ENCODE assay signal across 1 cellular context in genomic region chr4:118369231-118369630, GRCh38.
TF ChIP-seq lines count a peak whose summit lies in the region.

No MANE protein-coding gene starts in this region.

TF ChIP-seq in HepG2, 621 proteins besides CTCF, POLR2A, EP300 and RAD21:
- TF ChIP-seq PATZ1 (CRISPR knock-in tag; IDR thresholded peaks at IDR 0.05) (no peak), NFE2 (CRISPR knock-in tag; IDR thresholded peaks at IDR 0.05) (no peak), CBX2 (IDR thresholded peaks at IDR 0.05; ENCODE audit: low read depth, low read length) (no peak), CBX2 (CRISPR knock-in tag; IDR thresholded peaks at IDR 0.05; ENCODE audit: low read depth) (no peak), PAWR (CRISPR knock-in tag; IDR thresholded peaks at IDR 0.05; ENCODE audit: borderline replicate concordance) (no peak), SMAD9 (CRISPR knock-in tag; IDR thresholded peaks at IDR 0.05) (no peak), RFX1 (IDR thresholded peaks at IDR 0.05) (no peak), SCMH1 (CRISPR knock-in tag; IDR thresholded peaks at IDR 0.05; ENCODE audit: borderline replicate concordance) (no peak), RAD51 (IDR thresholded peaks at IDR 0.05; ENCODE audit: borderline replicate concordance) (no peak), REXO4 (CRISPR knock-in tag; IDR thresholded peaks at IDR 0.05; ENCODE audit: borderline replicate concordance) (no peak), NFRKB (IDR thresholded peaks at IDR 0.05) (no peak)
- TF ChIP-seq, protein P1, sequence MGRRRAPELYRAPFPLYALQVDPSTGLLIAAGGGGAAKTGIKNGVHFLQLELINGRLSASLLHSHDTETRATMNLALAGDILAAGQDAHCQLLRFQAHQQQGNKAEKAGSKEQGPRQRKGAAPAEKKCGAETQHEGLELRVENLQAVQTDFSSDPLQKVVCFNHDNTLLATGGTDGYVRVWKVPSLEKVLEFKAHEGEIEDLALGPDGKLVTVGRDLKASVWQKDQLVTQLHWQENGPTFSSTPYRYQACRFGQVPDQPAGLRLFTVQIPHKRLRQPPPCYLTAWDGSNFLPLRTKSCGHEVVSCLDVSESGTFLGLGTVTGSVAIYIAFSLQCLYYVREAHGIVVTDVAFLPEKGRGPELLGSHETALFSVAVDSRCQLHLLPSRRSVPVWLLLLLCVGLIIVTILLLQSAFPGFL (CRISPR knock-in tag; IDR thresholded peaks at IDR 0.05), result no peak
- TF ChIP-seq, protein P2, sequence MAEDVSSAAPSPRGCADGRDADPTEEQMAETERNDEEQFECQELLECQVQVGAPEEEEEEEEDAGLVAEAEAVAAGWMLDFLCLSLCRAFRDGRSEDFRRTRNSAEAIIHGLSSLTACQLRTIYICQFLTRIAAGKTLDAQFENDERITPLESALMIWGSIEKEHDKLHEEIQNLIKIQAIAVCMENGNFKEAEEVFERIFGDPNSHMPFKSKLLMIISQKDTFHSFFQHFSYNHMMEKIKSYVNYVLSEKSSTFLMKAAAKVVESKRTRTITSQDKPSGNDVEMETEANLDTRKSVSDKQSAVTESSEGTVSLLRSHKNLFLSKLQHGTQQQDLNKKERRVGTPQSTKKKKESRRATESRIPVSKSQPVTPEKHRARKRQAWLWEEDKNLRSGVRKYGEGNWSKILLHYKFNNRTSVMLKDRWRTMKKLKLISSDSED (CRISPR knock-in tag; IDR thresholded peaks at IDR 0.05), result no peak
TF ChIP-seq in HepG2: peak in this region for 0.
